1 cellular context compared by ENCODE assay signal in genomic region chr11:2690261-2690575, GRCh38.
TF ChIP-seq lines count a peak whose summit lies in the region.

No MANE protein-coding gene starts in this region.

TF ChIP-seq in HepG2, 621 proteins besides CTCF, POLR2A, EP300 and RAD21:
- TF ChIP-seq RBM22 (optimal IDR thresholded peaks at IDR 0.05; ENCODE audit: low read length) (peak; percentile 13), ZNF33A (CRISPR knock-in tag; IDR thresholded peaks at IDR 0.05; ENCODE audit: borderline replicate concordance) (no peak)
